Comparison of ENCODE assay signal across 25 cellular contexts in genomic region chr4:152202415-152202814, GRCh38.
"Had no signal": no experiment of that assay in that cellular context is flagged by ENCODE, and none has a peak within 500 bp of the region (broad histone marks: within the 10 kb centered on the region; RNA-seq: fewer than 3 reads in every experiment).

No MANE protein-coding gene starts in this region.

- H3K27ac ChIP-seq: colonic mucosa, dorsolateral prefrontal cortex, epithelial cell of prostate, esophagus squamous epithelium, gastrocnemius medialis, left lung, lower lobe of right lung had no signal

- DNase-seq: colonic mucosa; cortex of kidney; dorsolateral prefrontal cortex; effector CD4-positive, alpha-beta T cell; effector memory CD4-positive, alpha-beta T cell; erythroblast; esophagus squamous epithelium; foreskin fibroblast; foreskin melanocyte; gastrocnemius medialis; glutamatergic neuron; head of caudate nucleus; heart right ventricle; hippocampal formation; left cardiac atrium; left lung; left ventricle myocardium superior; lower lobe of right lung; mesenchymal stem cell; mucosa of descending colon; naive B cell had no signal

- H3K4me1 ChIP-seq: colonic mucosa, lower lobe of right lung had no signal

- H3K4me3 ChIP-seq: colonic mucosa, dorsolateral prefrontal cortex, esophagus squamous epithelium, gastrocnemius medialis, heart right ventricle, left lung, lower lobe of right lung, mucosa of descending colon had no signal

- H3K36me3 ChIP-seq: colonic mucosa, esophagus squamous epithelium, gastrocnemius medialis, heart right ventricle, left lung, lower lobe of right lung had no signal

- H3K27me3 ChIP-seq: colonic mucosa, esophagus squamous epithelium, gastrocnemius medialis, heart right ventricle, left lung had no signal

- FAIRE-seq: islet of Langerhans, keratinocyte had no signal

- H3K9me3 ChIP-seq: colonic mucosa, esophagus squamous epithelium, gastrocnemius medialis, heart right ventricle, left lung, lower lobe of right lung, mucosa of descending colon had no signal

- ATAC-seq: esophagus mucosa, gastrocnemius medialis, left cardiac atrium, left lung, left ventricle myocardium superior, lower lobe of right lung, mucosa of descending colon had no signal
